In the genomic region with DNA sequence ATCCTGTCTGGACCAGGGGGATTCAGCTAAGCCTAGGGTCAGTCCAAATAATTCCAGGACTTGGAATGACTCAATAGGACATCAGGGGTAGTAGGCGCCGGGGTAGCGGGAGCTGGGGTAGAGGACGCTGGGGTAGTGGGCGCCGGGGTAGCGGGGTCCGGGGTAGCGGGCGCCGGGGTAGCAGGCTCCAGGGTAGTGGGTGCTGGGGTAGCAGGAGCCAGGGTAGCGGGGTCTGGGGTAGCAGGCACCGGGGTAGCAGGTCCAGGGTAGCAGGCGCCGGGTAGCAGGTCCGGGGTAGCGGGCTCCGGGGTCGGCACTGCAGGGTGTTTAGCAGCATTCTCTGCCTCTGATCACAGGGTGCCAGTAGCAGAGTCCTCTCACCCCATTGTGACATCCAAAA, we compare ENCODE assay signal across 27 cellular contexts.
"Had no signal": no experiment of that assay in that cellular context is flagged by ENCODE, and none has a peak within 500 bp of the region (broad histone marks: within the 10 kb centered on the region; RNA-seq: fewer than 3 reads in every experiment).

No MANE protein-coding gene starts in this region.

- H3K27me3 ChIP-seq: ascending aorta, body of pancreas, SJCRH30 had no signal

- H3K9me3 Mint-ChIP-seq: activated naive CD4-positive, alpha-beta T cell treated with anti-CD3 and anti-CD28 coated beads, Interleukin-2, amount 50 U/mL, for 24 hours; activated T-cell treated with anti-CD3 and anti-CD28 coated beads, Interleukin-2, amount 50 U/mL, for 24 hours; activated T-helper 1 cell treated with anti-CD3 and anti-CD28 coated beads, Interleukin-12 subunit alpha, Interleukin-12 subunit beta, Interleukin-2, Interleukin-4 antibody, amounts not matched to agents 30 ng/mL and 10 ng/mL and 1 ng/mL, durations not matched to agents 14 hours and 24 hours and 36 hours had no signal

- H3K4me1 Mint-ChIP-seq: activated CD8-positive, alpha-beta memory T cell treated with anti-CD3 and anti-CD28 coated beads, Interleukin-2, amount 10 ng/mL, durations not matched to agents 7 days and 5 days; activated naive CD4-positive, alpha-beta T cell treated with anti-CD3 and anti-CD28 coated beads, Interleukin-2, amount 50 U/mL, for 24 hours had no signal

- H3K36me3 ChIP-seq: ascending aorta, SJCRH30 had no signal

- H3K4me1 ChIP-seq: ascending aorta, body of pancreas, SJCRH30 had no signal

- H3K4me3 ChIP-seq: ascending aorta, body of pancreas, SJCRH30 had no signal

- H3K4me2 ChIP-seq: KMS-11, SK-N-SH had no signal

- H3K4me3 Mint-ChIP-seq: activated CD8-positive, alpha-beta memory T cell treated with anti-CD3 and anti-CD28 coated beads, Interleukin-2, amount 10 ng/mL, durations not matched to agents 7 days and 5 days; activated naive CD4-positive, alpha-beta T cell treated with anti-CD3 and anti-CD28 coated beads, Interleukin-2, amount 50 U/mL, for 24 hours; activated T-cell treated with anti-CD3 and anti-CD28 coated beads, Interleukin-2, amount 50 U/mL, for 24 hours; activated T-helper 1 cell treated with anti-CD3 and anti-CD28 coated beads, Interleukin-12 subunit alpha, Interleukin-12 subunit beta, Interleukin-2, Interleukin-4 antibody, amounts not matched to agents 30 ng/mL and 10 ng/mL and 1 ng/mL, durations not matched to agents 14 hours and 24 hours and 36 hours had no signal

- H3K27ac ChIP-seq: ascending aorta, body of pancreas, KMS-11, SJCRH30 had no signal

- DNase-seq: activated CD4-positive, alpha-beta T cell treated with anti-CD3 and anti-CD28 coated beads for 4 hours; activated CD4-positive, alpha-beta T cell treated with anti-CD3 and anti-CD28 coated beads, Interleukin-2, amount 50 U/mL, for 48 hours; activated CD8-positive, alpha-beta memory T cell treated with anti-CD3 and anti-CD28 coated beads, Interleukin-2, amount 10 ng/mL, durations not matched to agents 7 days and 5 days; activated effector memory CD4-positive, alpha-beta T cell treated with Interleukin-2 at 50 U/mL for 16 hours; activated naive CD4-positive, alpha-beta T cell; activated T-cell treated with anti-CD3 and anti-CD28 coated beads, Interleukin-2, amount 50 U/mL, for 24 hours; body of pancreas; NCI-H1092; NCI-H1417; NCI-H1694; NCI-H2029; NCI-H2107; NCI-H2171 treated with DMSO at 0.1 percent for 48 hours; NCI-H226; NCI-H526; NK-92 treated with Interleukin-12 subunit alpha and Interleukin-12 subunit beta, amount 100 ng/mL, for 24 hours; OCI-M1; Right ventricle myocardium superior; RPMI8226; SJCRH30; SK-N-SH had no signal

- H3K9me3 ChIP-seq: ascending aorta, body of pancreas, SJCRH30, SK-N-SH had no signal

- H3K36me3 Mint-ChIP-seq: activated CD8-positive, alpha-beta memory T cell treated with anti-CD3 and anti-CD28 coated beads, Interleukin-2, amount 10 ng/mL, durations not matched to agents 7 days and 5 days; activated naive CD4-positive, alpha-beta T cell treated with anti-CD3 and anti-CD28 coated beads, Interleukin-2, amount 50 U/mL, for 24 hours had no signal

- ATAC-seq: activated CD4-positive, CD25-positive, alpha-beta regulatory T cell treated with anti-CD3 and anti-CD28 coated beads, Interleukin-2, amount 50 U/mL, for 24 hours; activated CD8-positive, alpha-beta memory T cell treated with anti-CD3 and anti-CD28 coated beads, Interleukin-2, amount 10 ng/mL, durations not matched to agents 7 days and 5 days; body of pancreas; Panc1 had no signal

- H3K9ac ChIP-seq: KMS-11, SK-N-SH had no signal

- H3K27ac Mint-ChIP-seq: activated CD8-positive, alpha-beta memory T cell treated with anti-CD3 and anti-CD28 coated beads, Interleukin-2, amount 10 ng/mL, durations not matched to agents 7 days and 5 days; activated naive CD4-positive, alpha-beta T cell treated with anti-CD3 and anti-CD28 coated beads, Interleukin-2, amount 50 U/mL, for 24 hours; activated T-cell treated with anti-CD3 and anti-CD28 coated beads, Interleukin-2, amount 50 U/mL, for 24 hours; activated T-helper 1 cell treated with anti-CD3 and anti-CD28 coated beads, Interleukin-12 subunit alpha, Interleukin-12 subunit beta, Interleukin-2, Interleukin-4 antibody, amounts not matched to agents 30 ng/mL and 10 ng/mL and 1 ng/mL, durations not matched to agents 14 hours and 24 hours and 36 hours had no signal
